Comparison of ENCODE assay signal across 29 cellular contexts in the genomic region with DNA sequence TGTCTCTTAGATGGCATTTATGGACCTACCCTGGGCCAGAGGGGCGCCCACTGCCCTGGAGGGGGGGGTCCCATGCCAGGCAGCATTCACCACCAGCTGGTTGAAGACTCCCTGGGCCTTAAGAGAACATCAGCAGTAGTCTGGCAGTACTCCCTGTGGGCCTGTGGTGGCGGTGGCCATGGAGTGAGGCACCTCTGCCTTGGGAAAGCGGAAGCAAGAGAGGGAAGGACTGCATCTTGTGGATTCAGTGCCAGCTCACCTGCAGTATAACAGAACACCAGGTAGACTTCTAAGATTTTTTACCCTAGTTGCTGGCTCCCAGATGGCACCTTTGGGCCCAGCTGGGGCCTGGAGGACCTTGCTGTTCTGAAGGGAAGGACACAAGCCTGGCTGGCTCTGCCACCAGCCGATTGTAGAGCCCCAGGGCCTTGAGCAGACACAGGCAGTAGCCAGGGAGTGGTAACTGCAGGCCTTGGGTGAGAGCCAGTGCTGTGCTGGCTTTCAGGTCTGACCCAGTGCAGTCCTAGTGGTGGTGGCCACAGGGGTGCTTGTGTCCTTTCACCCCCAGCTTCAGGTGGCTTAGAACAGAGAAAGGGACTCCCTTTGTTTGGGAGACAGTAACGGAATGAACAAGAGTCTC. TPM values are rescaled to one million over a fixed set of nuclear protein-coding genes. Genes with fewer than 3 reads are reported as not detected.
DNase-seq lines count a peak whose midpoint lies in the region; ATAC-seq, FAIRE-seq and TF ChIP-seq lines count a peak whose summit lies in the region.
"Had no signal": no experiment of that assay in that cellular context is flagged by ENCODE, and none has a peak within 500 bp of the region (broad histone marks: within the 10 kb centered on the region; RNA-seq: fewer than 3 reads in every experiment).

No MANE protein-coding gene starts in this region.

- H3K4me2 ChIP-seq in PC-3 (ENCODE audit: low read length) = no peak overlapping the region

- H3K36me3 ChIP-seq in PC-3 (ENCODE audit: low read depth, low read length) (peaks cover 47% of the 10 kb centered on the region), kidney (ENCODE audit: control insufficient read depth in 1 of 2, insufficient read depth in 2 of 2, low read length in 2 of 2) (peaks cover 8 to 27% of the 10 kb centered on the region in 2 donors), subcutaneous abdominal adipose tissue (ENCODE audit: control insufficient read depth in 5 of 5, insufficient read depth in 5 of 5, low read length in 5 of 5) (peaks cover 12 to 49% (median 40%) of the 10 kb centered on the region in 5 donors)

- no peaks in the 10 kb centered on the region for H4K20me1 ChIP-seq in PC-3 (ENCODE audit: low read length)

- no peak overlapping the region for H3K4me3 Mint-ChIP-seq in nephron progenitor cell
- H3K4me3 Mint-ChIP-seq: brain; stimulated activated naive CD8-positive, alpha-beta T cell treated with anti-CD3 and anti-CD28 coated beads, Interleukin-15, amount 100 ng/mL, for 72 hours; T-cell had no signal

- no peak for DNase-seq in activated naive CD4-positive, alpha-beta T cell treated with anti-CD3 and anti-CD28 coated beads, Interleukin-2, amount 50 U/mL, for 72 hours (ENCODE audit: low spot score in 2 of 2)
- no peak for DNase-seq in activated naive CD4-positive, alpha-beta T cell (lab: John Stamatoyannopoulos, UW)
- DNase-seq in PC-3 (peak; percentile 57), kidney (peak; percentile 58), NCI-H128 (lab: John Stamatoyannopoulos, UW; ENCODE audit: unreplicated experiment) (no peak), GDM1 (lab: John Stamatoyannopoulos, UW) (no peak), nephron progenitor cell (no peak)
- DNase-seq: activated CD4-positive, alpha-beta T cell treated with anti-CD3 and anti-CD28 coated beads, Interleukin-2, amount 50 U/mL, for 4 hours; activated CD4-positive, CD25-positive, alpha-beta regulatory T cell; activated effector memory CD4-positive, alpha-beta T cell treated with anti-CD3 and anti-CD28 coated beads, Interleukin-2, amount 50 U/mL, for 16 hours; effector memory CD4-positive, alpha-beta T cell; foreskin keratinocyte; H7; mammary epithelial cell; NCI-H1092; NCI-H1930; NCI-H526 treated with DMSO at 0.1 percent for 48 hours; stimulated activated naive CD8-positive, alpha-beta T cell treated with anti-CD3 and anti-CD28 coated beads, Interleukin-15, amount 100 ng/mL, for 72 hours; T-cell; thyroid gland had no signal

- no TSS peak for BruUV-seq in PC-3 (replicated peaks; lab: Mats Ljungman, UMichigan)

- H2AFZ ChIP-seq in PC-3 (ENCODE audit: low read length) = no peak overlapping the region

- no peak for ATAC-seq in activated naive CD4-positive, alpha-beta T cell treated with anti-CD3 and anti-CD28 coated beads, Interleukin-2, amount 50 U/mL, for 72 hours
- ATAC-seq in PC-3 = no peak
- ATAC-seq: esophagus mucosa; foreskin keratinocyte; left colon; stimulated activated naive CD8-positive, alpha-beta T cell treated with anti-CD3 and anti-CD28 coated beads, Interleukin-15, amount 100 ng/mL, for 72 hours; T-cell had no signal

- no peak for FAIRE-seq in kidney (lab: Jason Lieb, UNC)
- FAIRE-seq: G401.6, RCC 7860 had no signal

- peaks cover 40 to 45% of the 10 kb centered on the region in 2 donors for H3K36me3 Mint-ChIP-seq in activated naive CD4-positive, alpha-beta T cell treated with anti-CD3 and anti-CD28 coated beads, Interleukin-2, amount 50 U/mL, for 72 hours
- peaks cover 17% of the 10 kb centered on the region for H3K36me3 Mint-ChIP-seq in nephron progenitor cell (ENCODE audit: low read depth)

- no peak overlapping the region for H3K9ac ChIP-seq in PC-3 (ENCODE audit: low read length)
- no peak overlapping the region for H3K9ac ChIP-seq in kidney (ENCODE audit: low read length in 2 of 2)
- no peak overlapping the region for H3K9ac ChIP-seq in subcutaneous abdominal adipose tissue (ENCODE audit: low read length in 5 of 5)

- POLR2A ChIA-PET in PC-3 (lab: Charles Lee; ENCODE audit: unreplicated experiment) = no interaction called here

- no peaks in the 10 kb centered on the region for H3K27me3 ChIP-seq in PC-3 (ENCODE audit: low read length)
- no peaks in the 10 kb centered on the region for H3K27me3 ChIP-seq in subcutaneous abdominal adipose tissue (ENCODE audit: control insufficient read depth in 5 of 5, insufficient read depth in 4 of 5, low read length in 5 of 5)
- H3K27me3 ChIP-seq: thyroid gland had no signal

- no peaks in the 10 kb centered on the region for H3K79me2 ChIP-seq in PC-3 (ENCODE audit: low read length)

- H3K4me3 ChIP-seq in PC-3 (ENCODE audit: low read length) (no peak overlapping the region), kidney (ENCODE audit: low read length in 2 of 2) (no peak overlapping the region), subcutaneous abdominal adipose tissue (ENCODE audit: low read depth in 1 of 5, low read length in 5 of 5) (no peak overlapping the region)
- H3K4me3 ChIP-seq: thyroid gland had no signal

- CTCF ChIA-PET in PC-3 (lab: Charles Lee) = interaction anchor here (0.6 to 1.0 kb wide), 2 partner anchors 74 to 801 kb away, joined by 3 to 4 read pairs; no protein-coding TSS in a partner anchor

- H3K9me3 ChIP-seq in PC-3 (ENCODE audit: low read length) (peaks cover 13% of the 10 kb centered on the region; the same call in 1 of the 2 replicates), kidney (ENCODE audit: control insufficient read depth in 1 of 2, low read length in 2 of 2) (peaks cover 0 to 11% of the 10 kb centered on the region in 2 donors), subcutaneous abdominal adipose tissue (ENCODE audit: control insufficient read depth in 5 of 5, low read length in 5 of 5) (peaks cover 0 to 6% (median 0%) of the 10 kb centered on the region in 5 donors)
- H3K9me3 ChIP-seq: thyroid gland had no signal

- peaks cover 0 to 20% of the 10 kb centered on the region in 2 donors for H3K9me3 Mint-ChIP-seq in activated naive CD4-positive, alpha-beta T cell treated with anti-CD3 and anti-CD28 coated beads, Interleukin-2, amount 50 U/mL, for 72 hours
- H3K9me3 Mint-ChIP-seq in nephron progenitor cell = peaks cover 17% of the 10 kb centered on the region
- H3K9me3 Mint-ChIP-seq: stimulated activated naive CD8-positive, alpha-beta T cell treated with anti-CD3 and anti-CD28 coated beads, Interleukin-15, amount 100 ng/mL, for 72 hours had no signal

- no peak overlapping the region for H3K27ac ChIP-seq in PC-3 (ENCODE audit: low read length)
- no peak overlapping the region for H3K27ac ChIP-seq in kidney (ENCODE audit: low read depth in 2 of 2, low read length in 2 of 2)
- peak overlapping the region; percentile 6 for H3K27ac ChIP-seq in subcutaneous abdominal adipose tissue (ENCODE audit: low read depth, low read length)
- H3K27ac ChIP-seq: foreskin keratinocyte, thyroid gland had no signal

- H3K4me1 Mint-ChIP-seq in nephron progenitor cell = no peaks in the 10 kb centered on the region

- H3F3A ChIP-seq in PC-3 (ENCODE audit: low read length, unreplicated experiment) = peaks cover 6% of the 10 kb centered on the region

- H3K4me1 ChIP-seq in PC-3 (ENCODE audit: insufficient read depth, low read length) (peaks cover 24% of the 10 kb centered on the region), kidney (ENCODE audit: control insufficient read depth in 1 of 2, insufficient read depth in 1 of 2, low read depth in 1 of 2, low read length in 2 of 2) (peaks cover 6 to 10% of the 10 kb centered on the region in 2 donors), subcutaneous abdominal adipose tissue (ENCODE audit: control insufficient read depth in 5 of 5, insufficient read depth in 5 of 5, low read length in 5 of 5) (peaks cover 0 to 23% (median 15%) of the 10 kb centered on the region in 5 donors)

- peaks cover 16% of the 10 kb centered on the region for H3K27me3 Mint-ChIP-seq in nephron progenitor cell (ENCODE audit: low read depth, poor library complexity)
- H3K27me3 Mint-ChIP-seq: brain; stimulated activated naive CD8-positive, alpha-beta T cell treated with anti-CD3 and anti-CD28 coated beads, Interleukin-15, amount 100 ng/mL, for 72 hours; T-cell had no signal

- TF ChIP-seq CTCF in PC-3 (conservative IDR thresholded peaks at IDR 0.05; ENCODE audit: low read depth, low read length) = no peak
- no peak for TF ChIP-seq CTCF in kidney (IDR thresholded peaks at IDR 0.05; ENCODE audit: borderline replicate concordance, extremely low read depth, insufficient read depth)
- no peak for TF ChIP-seq CTCF in nephron progenitor cell (IDR thresholded peaks at IDR 0.05)

- H3K27ac Mint-ChIP-seq in activated naive CD4-positive, alpha-beta T cell treated with anti-CD3 and anti-CD28 coated beads, Interleukin-2, amount 50 U/mL, for 72 hours = peak overlapping the region; percentile 22 to 83
- no peak overlapping the region for H3K27ac Mint-ChIP-seq in nephron progenitor cell
- H3K27ac Mint-ChIP-seq: brain, progenitor cell of endocrine pancreas had no signal

- H3K9me2 ChIP-seq in PC-3 (replicated peaks; ENCODE audit: low read length) = no peaks in the 10 kb centered on the region

- intact Hi-C loops in PC-3 (cut with micrococcal nuclease) = no loop called here
- intact Hi-C loops in kidney (cut with DNase I) = no loop called here

RNA-seq across cellular contexts. Expression of gene PLAC9, which starts 15.8 kb away (rescaled TPM):
- not detected for total RNA-seq in activated naive CD4-positive, alpha-beta T cell treated with anti-CD3 and anti-CD28 coated beads, Interleukin-2, amount 50 U/mL, for 72 hours
- total RNA-seq in PC-3 (2014; rRNA removed) (0.81 and 2.0 TPM in 2 replicates), kidney (31.4 TPM)
- polyA plus RNA-seq in kidney (ENCODE audit: insufficient read depth, low read depth, low replicate concordance) = 49.9 TPM
- total RNA-seq: A673, foreskin keratinocyte, SK-MEL-5, T-cell had no signal
- polyA plus RNA-seq: foreskin keratinocyte had no signal

RNA-seq across cellular contexts. Expression of gene ANXA11, which starts 57.1 kb away (rescaled TPM):
- 100 to 1,000 TPM; 218 to 304 TPM for total RNA-seq in activated naive CD4-positive, alpha-beta T cell treated with anti-CD3 and anti-CD28 coated beads, Interleukin-2, amount 50 U/mL, for 72 hours
- 434 and 520 TPM in 2 replicates for total RNA-seq in PC-3 (2014; rRNA removed)
- 435 TPM for total RNA-seq in kidney
- 543 TPM for polyA plus RNA-seq in kidney (ENCODE audit: insufficient read depth, low read depth, low replicate concordance)

Comparison
In these comparisons a context has a peak if more than half of its experiments do, and no peak if none do; other contexts are left out.
1. DNase-seq: peak in PC-3 (single experiment) and kidney (single experiment); none in activated naive CD4-positive, alpha-beta T cell treated with anti-CD3 and anti-CD28 coated beads, Interleukin-2, amount 50 U/mL, for 72 hours (0 of 2), activated naive CD4-positive, alpha-beta T cell (0 of 4), NCI-H128 (single experiment), GDM1 (single experiment) and nephron progenitor cell (single experiment).
2. RNA of gene PLAC9, which starts 15.8 kb away (total RNA-seq): 31.4 TPM in kidney (single experiment); 0.81 to 2.0 TPM in PC-3 and not detected in activated naive CD4-positive, alpha-beta T cell treated with anti-CD3 and anti-CD28 coated beads, Interleukin-2, amount 50 U/mL, for 72 hours; every median in the first group is over 10 times any median in the second.